16 cellular contexts compared by ENCODE assay signal in the genomic region with DNA sequence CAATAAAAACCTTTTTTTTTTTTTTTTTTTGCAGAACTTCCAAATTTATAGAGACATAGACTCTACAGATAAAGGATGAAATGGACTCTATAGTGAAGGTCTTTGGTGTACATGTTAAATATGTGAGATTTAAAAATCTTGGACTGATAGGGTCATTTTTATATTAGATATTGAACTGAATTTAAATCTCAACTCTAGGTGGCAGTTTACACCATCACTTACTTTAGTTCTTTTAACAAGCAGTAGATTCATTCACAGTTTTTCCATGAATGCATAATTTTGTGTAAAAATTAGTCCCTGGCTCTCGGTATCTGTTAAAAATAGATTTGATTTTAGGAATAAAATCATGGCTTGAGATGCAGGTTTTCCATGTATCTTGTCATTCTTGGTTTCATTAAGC. TPM values are rescaled to one million over a fixed set of nuclear protein-coding genes. Genes with fewer than 3 reads are reported as not detected.
DNase-seq lines count a peak whose midpoint lies in the region; TF ChIP-seq lines count a peak whose summit lies in the region.
"Had no signal": no experiment of that assay in that cellular context is flagged by ENCODE, and none has a peak within 500 bp of the region (broad histone marks: within the 10 kb centered on the region; RNA-seq: fewer than 3 reads in every experiment).

No MANE protein-coding gene starts in this region.

- TF ChIP-seq CTCF in LNCaP clone FGC (IDR thresholded peaks at IDR 0.05; ENCODE audit: control insufficient read depth, extremely low read depth, insufficient read depth) (peak; percentile 17; the same call in 1 of the 2 replicates), astrocyte of the spinal cord (IDR thresholded peaks at IDR 0.05; ENCODE audit: low read depth, low read length) (no peak)

- H3K4me3 ChIP-seq in LNCaP clone FGC (ENCODE audit: low read depth, low read length) (no peak overlapping the region), astrocyte of the spinal cord (ENCODE audit: low read depth, low read length) (no peak overlapping the region)
- H3K4me3 ChIP-seq: adrenal gland, Peyer's patch, right lobe of liver, thoracic aorta had no signal

- peak; percentile 31 for DNase-seq in DMS79 treated with DMSO at 0.1 percent for 48 hours (lab: John Stamatoyannopoulos, UW)
- DNase-seq in DMS79 (lab: John Stamatoyannopoulos, UW): no peak
- no peak for DNase-seq in LNCaP clone FGC (ENCODE audit: low read depth)
- DNase-seq in astrocyte of the spinal cord (ENCODE audit: low read depth, low spot score): peak; percentile 32
- DNase-seq in myocyte (ENCODE audit: low read depth): peak; percentile 10
- DNase-seq in activated CD4-positive, alpha-beta T cell treated with anti-CD3 and anti-CD28 coated beads for 48 hours: no peak
- DNase-seq in NCI-H526 treated with DMSO at 0.1 percent for 48 hours (lab: John Stamatoyannopoulos, UW): no peak
- DNase-seq in T-helper 2 cell: no peak
- DNase-seq: 8988T; adrenal gland; effector memory CD8-positive, alpha-beta T cell; GF-D8; NCI-H2029; Peyer's patch; right lobe of liver had no signal

- in situ Hi-C loops in astrocyte of the spinal cord (cut with HindIII; ENCODE audit: low sequenced_read_pairs): no loop called here

RNA-seq across cellular contexts. Expression of a gene that starts 31.1 kb away (rescaled TPM):
- total RNA-seq in myocyte: 90.8 and 155 TPM in 2 replicates
- 15.7 TPM for polyA plus RNA-seq in myocyte (2012)

RNA-seq across cellular contexts. Expression of a gene that starts 56.3 kb away (rescaled TPM):
- not detected in 2 replicates for total RNA-seq in myocyte
- polyA plus RNA-seq in myocyte (2012): not detected
- total RNA-seq: adrenal gland, Peyer's patch, right lobe of liver, thoracic aorta had no signal
- polyA plus RNA-seq: adrenal gland had no signal

Comparison
In these comparisons a context has a peak if more than half of its experiments do, and no peak if none do; other contexts are left out.
1. DNase-seq: peak in DMS79 treated with DMSO at 0.1 percent for 48 hours (single experiment), astrocyte of the spinal cord (single experiment) and myocyte (single experiment); none in DMS79 (single experiment), LNCaP clone FGC (single experiment), activated CD4-positive, alpha-beta T cell treated with anti-CD3 and anti-CD28 coated beads for 48 hours (single experiment), NCI-H526 treated with DMSO at 0.1 percent for 48 hours (single experiment) and T-helper 2 cell (0 of 5).